In genomic region chr1:86852289-86852688, GRCh38 we compare ENCODE assay signal across 20 cellular contexts.
"Had no signal": no experiment of that assay in that cellular context is flagged by ENCODE, and none has a peak within 500 bp of the region (broad histone marks: within the 10 kb centered on the region; RNA-seq: fewer than 3 reads in every experiment).

No MANE protein-coding gene starts in this region.

- DNase-seq: activated CD4-positive, alpha-beta T cell treated with anti-CD3 and anti-CD28 coated beads, Interleukin-2, amount 10 ng/mL, durations not matched to agents 7 days and 5 days; activated CD8-positive, alpha-beta memory T cell treated with anti-CD3 and anti-CD28 coated beads for 24 hours; activated naive CD8-positive, alpha-beta T cell treated with anti-CD3 and anti-CD28 coated beads for 36 hours; cortex of kidney; effector CD4-positive, alpha-beta T cell; hypothalamus; kidney; left ventricle myocardium inferior; mesendoderm; occipital lobe; right cardiac atrium; stimulated activated CD4-positive, alpha-beta T cell treated with anti-CD3 and anti-CD28 coated beads, Interleukin-4, amount 100 ng/mL, for 4 hours; stimulated activated CD8-positive, alpha-beta memory T cell treated with anti-CD3 and anti-CD28 coated beads, Interleukin-4, amount 100 ng/mL, for 48 hours; stimulated activated naive CD8-positive, alpha-beta T cell treated with anti-CD3 and anti-CD28 coated beads, Interleukin-15, amount 100 ng/mL, for 72 hours; T-helper 1 cell; T1000 had no signal

- H3K4me1 Mint-ChIP-seq: activated CD4-positive, alpha-beta T cell treated with anti-CD3 and anti-CD28 coated beads, Interleukin-2, amount 10 ng/mL, durations not matched to agents 7 days and 5 days; activated naive CD8-positive, alpha-beta T cell treated with anti-CD3 and anti-CD28 coated beads for 36 hours; stimulated activated naive CD8-positive, alpha-beta T cell treated with anti-CD3 and anti-CD28 coated beads, Interleukin-15, amount 100 ng/mL, for 72 hours had no signal

- H3K4me3 Mint-ChIP-seq: activated CD4-positive, alpha-beta T cell treated with anti-CD3 and anti-CD28 coated beads, Interleukin-2, amount 10 ng/mL, durations not matched to agents 7 days and 5 days; activated naive CD8-positive, alpha-beta T cell treated with anti-CD3 and anti-CD28 coated beads for 36 hours; activated T-helper 1 cell treated with anti-CD3 and anti-CD28 coated beads, Interleukin-12 subunit alpha, Interleukin-12 subunit beta, Interleukin-2, Interleukin-4 antibody, amounts not matched to agents 30 ng/mL and 10 ng/mL and 1 ng/mL, durations not matched to agents 14 hours and 24 hours and 36 hours; brain; natural killer cell treated with Interleukin-12 subunit alpha and Interleukin-12 subunit beta and Interleukin-15 and Interleukin-18, amount 100 ng/mL, for 72 hours; stimulated activated naive CD8-positive, alpha-beta T cell treated with anti-CD3 and anti-CD28 coated beads, Interleukin-15, amount 100 ng/mL, for 72 hours; type B pancreatic cell had no signal

- H3K27me3 Mint-ChIP-seq: activated CD4-positive, alpha-beta T cell treated with anti-CD3 and anti-CD28 coated beads, Interleukin-2, amount 10 ng/mL, durations not matched to agents 7 days and 5 days; activated naive CD8-positive, alpha-beta T cell treated with anti-CD3 and anti-CD28 coated beads for 36 hours; brain; stimulated activated naive CD8-positive, alpha-beta T cell treated with anti-CD3 and anti-CD28 coated beads, Interleukin-15, amount 100 ng/mL, for 72 hours; type B pancreatic cell had no signal

- ATAC-seq: natural killer cell treated with Interleukin-12 subunit alpha and Interleukin-12 subunit beta and Interleukin-15 and Interleukin-18, amount 100 ng/mL, for 72 hours; right cardiac atrium; stimulated activated naive CD8-positive, alpha-beta T cell treated with anti-CD3 and anti-CD28 coated beads, Interleukin-15, amount 100 ng/mL, for 72 hours had no signal

- H3K9me3 Mint-ChIP-seq: activated CD4-positive, alpha-beta T cell treated with anti-CD3 and anti-CD28 coated beads, Interleukin-2, amount 10 ng/mL, durations not matched to agents 7 days and 5 days; activated naive CD8-positive, alpha-beta T cell treated with anti-CD3 and anti-CD28 coated beads for 36 hours; activated T-helper 1 cell treated with anti-CD3 and anti-CD28 coated beads, Interleukin-12 subunit alpha, Interleukin-12 subunit beta, Interleukin-2, Interleukin-4 antibody, amounts not matched to agents 30 ng/mL and 10 ng/mL and 1 ng/mL, durations not matched to agents 14 hours and 24 hours and 36 hours; brain; natural killer cell treated with Interleukin-12 subunit alpha and Interleukin-12 subunit beta and Interleukin-15 and Interleukin-18, amount 100 ng/mL, for 72 hours; stimulated activated naive CD8-positive, alpha-beta T cell treated with anti-CD3 and anti-CD28 coated beads, Interleukin-15, amount 100 ng/mL, for 72 hours had no signal

- H3K36me3 Mint-ChIP-seq: activated naive CD8-positive, alpha-beta T cell treated with anti-CD3 and anti-CD28 coated beads for 36 hours; brain; natural killer cell treated with Interleukin-12 subunit alpha and Interleukin-12 subunit beta and Interleukin-15 and Interleukin-18, amount 100 ng/mL, for 72 hours had no signal

- H3K27ac Mint-ChIP-seq: activated CD4-positive, alpha-beta T cell treated with anti-CD3 and anti-CD28 coated beads, Interleukin-2, amount 10 ng/mL, durations not matched to agents 7 days and 5 days; activated naive CD8-positive, alpha-beta T cell treated with anti-CD3 and anti-CD28 coated beads for 36 hours; activated T-helper 1 cell treated with anti-CD3 and anti-CD28 coated beads, Interleukin-12 subunit alpha, Interleukin-12 subunit beta, Interleukin-2, Interleukin-4 antibody, amounts not matched to agents 30 ng/mL and 10 ng/mL and 1 ng/mL, durations not matched to agents 14 hours and 24 hours and 36 hours; brain; natural killer cell treated with Interleukin-12 subunit alpha and Interleukin-12 subunit beta and Interleukin-15 and Interleukin-18, amount 100 ng/mL, for 72 hours; stimulated activated naive CD8-positive, alpha-beta T cell treated with anti-CD3 and anti-CD28 coated beads, Interleukin-15, amount 100 ng/mL, for 72 hours; type B pancreatic cell had no signal
